In the genomic region with DNA sequence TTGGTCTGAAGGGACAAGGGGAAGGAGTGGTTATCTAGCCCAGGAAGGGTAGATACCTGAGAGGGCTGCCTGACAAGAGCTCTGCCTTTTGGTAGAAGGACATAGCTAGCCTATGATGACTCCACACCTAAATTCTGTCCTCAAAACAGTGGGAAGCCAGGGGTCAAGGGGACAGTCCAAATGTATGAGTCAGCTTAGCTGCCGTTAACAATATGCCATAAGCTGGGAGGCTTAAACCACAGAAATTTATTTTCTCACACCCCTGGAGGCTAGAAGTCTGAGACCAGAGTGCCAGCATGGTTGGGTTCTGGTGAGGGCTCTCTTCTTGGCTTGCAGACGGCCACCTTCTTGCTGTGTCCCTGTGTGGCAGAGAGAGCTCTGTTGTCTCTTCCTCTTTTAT, we compare ENCODE assay signal across 30 cellular contexts.
A peak's percentile ranks its signal among the peaks of the same experiment; 100 is the strongest.
DNase-seq lines count a peak whose midpoint lies in the region; ATAC-seq and TF ChIP-seq lines count a peak whose summit lies in the region.
"Had no signal": no experiment of that assay in that cellular context is flagged by ENCODE, and none has a peak within 500 bp of the region (broad histone marks: within the 10 kb centered on the region; RNA-seq: fewer than 3 reads in every experiment).

No MANE protein-coding gene starts in this region.

- no peaks in the 10 kb centered on the region for H3K79me2 ChIP-seq in mammary epithelial cell (ENCODE audit: insufficient read depth, low read length)

- H3K9me3 Mint-ChIP-seq in neural crest cell: peaks cover 6% of the 10 kb centered on the region
- H3K9me3 Mint-ChIP-seq in naive thymus-derived CD4-positive, alpha-beta T cell: peaks cover 0 to 7% (median 0%) of the 10 kb centered on the region in 11 donors
- H3K9me3 Mint-ChIP-seq: activated T-cell treated with anti-CD3 and anti-CD28 coated beads, Interleukin-2, amount 50 U/mL, for 24 hours; GM23338; T-helper 1 cell treated with Interleukin-12 subunit alpha and Interleukin-12 subunit beta and Interleukin-4 antibody, amounts not matched to agents 30 μg/mL and 1 μg/mL, for 36 hours had no signal

- no peak overlapping the region for H3K4me3 Mint-ChIP-seq in neural crest cell
- no peak overlapping the region for H3K4me3 Mint-ChIP-seq in naive thymus-derived CD4-positive, alpha-beta T cell
- H3K4me3 Mint-ChIP-seq: activated naive CD8-positive, alpha-beta T cell treated with anti-CD3 and anti-CD28 coated beads for 36 hours; activated T-cell treated with anti-CD3 and anti-CD28 coated beads, Interleukin-2, amount 50 U/mL, for 24 hours; CD14-positive monocyte; GM23338; T-helper 1 cell treated with Interleukin-12 subunit alpha and Interleukin-12 subunit beta and Interleukin-4 antibody, amounts not matched to agents 30 μg/mL and 1 μg/mL, for 36 hours had no signal

- BruUV-seq in mammary epithelial cell (replicated peaks; lab: Mats Ljungman, UMichigan): no TSS peak

- dilution Hi-C loops in mammary epithelial cell (cut with HindIII; ENCODE audit: low sequenced_read_pairs): no loop called here

- intact Hi-C loops in mammary epithelial cell (cut with micrococcal nuclease): no loop called here
- intact Hi-C loops in naive thymus-derived CD4-positive, alpha-beta T cell (cut with micrococcal nuclease): no loop called here

- H3K9ac ChIP-seq in mammary epithelial cell (ENCODE audit: insufficient read depth, low read length): no peak overlapping the region
- H3K9ac ChIP-seq: SK-N-SH had no signal

- CTCF ChIA-PET in RWPE1 (lab: Yijun Ruan, JAX): interaction anchor here (0.7 kb wide), 1 partner anchor 714 kb away, joined by 3 read pairs; no protein-coding TSS in a partner anchor
- CTCF ChIA-PET in mammary epithelial cell (lab: Charles Lee; ENCODE audit: low non-redundant PET): no interaction called here
- CTCF ChIA-PET in naive thymus-derived CD4-positive, alpha-beta T cell (lab: Charles Lee): no interaction called here

- POLR2A ChIA-PET in RWPE1 (lab: Yijun Ruan, JAX; ENCODE audit: low non-redundant PET): no interaction called here
- POLR2A ChIA-PET in naive thymus-derived CD4-positive, alpha-beta T cell (lab: Charles Lee): no interaction called here

- H3K4me1 Mint-ChIP-seq in neural crest cell: peaks cover 51% of the 10 kb centered on the region
- H3K4me1 Mint-ChIP-seq in naive thymus-derived CD4-positive, alpha-beta T cell: no peaks in the 10 kb centered on the region
- H3K4me1 Mint-ChIP-seq: activated naive CD8-positive, alpha-beta T cell treated with anti-CD3 and anti-CD28 coated beads for 36 hours; CD14-positive monocyte; GM23338 had no signal

- no peaks in the 10 kb centered on the region for H4K20me1 ChIP-seq in mammary epithelial cell (ENCODE audit: insufficient read depth, low read length)

- ATAC-seq in GM19324 (IDR thresholded peaks at IDR 0.05; ENCODE audit: low FRiP score, unreplicated experiment) (no peak), GM19397 (IDR thresholded peaks at IDR 0.05; ENCODE audit: unreplicated experiment) (no peak)
- no peak for ATAC-seq in naive thymus-derived CD4-positive, alpha-beta T cell
- ATAC-seq: gastrocnemius medialis, GM23338, left colon, psoas muscle, Right ventricle myocardium inferior had no signal

- no peak overlapping the region for H3K27ac ChIP-seq in RWPE1
- no peak overlapping the region for H3K27ac ChIP-seq in mammary epithelial cell (ENCODE audit: insufficient read depth, low read depth, low read length)
- no peak overlapping the region for H3K27ac ChIP-seq in naive thymus-derived CD4-positive, alpha-beta T cell (ENCODE audit: low read depth, low read length)
- H3K27ac ChIP-seq: gastrocnemius medialis, psoas muscle had no signal

- H3K9me3 ChIP-seq in mammary epithelial cell (replicated peaks; ENCODE audit: insufficient read depth, low read length): no peaks in the 10 kb centered on the region
- no peaks in the 10 kb centered on the region for H3K9me3 ChIP-seq in naive thymus-derived CD4-positive, alpha-beta T cell (ENCODE audit: control insufficient read depth in 2 of 3, low read length in 3 of 3)
- H3K9me3 ChIP-seq: Caco-2, gastrocnemius medialis, psoas muscle, SK-N-SH, transverse colon had no signal

- H3K36me3 Mint-ChIP-seq in neural crest cell (ENCODE audit: low read depth): no peaks in the 10 kb centered on the region
- no peaks in the 10 kb centered on the region for H3K36me3 Mint-ChIP-seq in naive thymus-derived CD4-positive, alpha-beta T cell
- H3K36me3 Mint-ChIP-seq: activated naive CD8-positive, alpha-beta T cell treated with anti-CD3 and anti-CD28 coated beads for 36 hours; CD14-positive monocyte had no signal

- no peak overlapping the region for H3K4me2 ChIP-seq in mammary epithelial cell (ENCODE audit: insufficient read depth, low read depth, low read length)
- H3K4me2 ChIP-seq: GM23338, SK-N-SH had no signal

- peaks cover 17% of the 10 kb centered on the region for H3K4me1 ChIP-seq in mammary epithelial cell (ENCODE audit: insufficient read depth, low read length)
- H3K4me1 ChIP-seq in naive thymus-derived CD4-positive, alpha-beta T cell (ENCODE audit: control insufficient read depth in 2 of 2, insufficient read depth in 2 of 2, low read length in 2 of 2): no peaks in the 10 kb centered on the region
- H3K4me1 ChIP-seq: Caco-2, gastrocnemius medialis, psoas muscle had no signal

- H2AFZ ChIP-seq in mammary epithelial cell (ENCODE audit: low read depth, low read length): no peak overlapping the region
- H2AFZ ChIP-seq: GM23338 had no signal

- in situ Hi-C loops in mammary epithelial cell (cut with MboI; ENCODE audit: low sequenced_read_pairs in 2 of 2): no loop called here

- DNase-seq in Daoy (ENCODE audit: low read depth): peak; percentile 61
- DNase-seq in RWPE1 (ENCODE audit: low spot score): peak; percentile 38
- DNase-seq in mammary epithelial cell: peak; percentile 63
- no peak for DNase-seq in neural crest cell (ENCODE audit: low read depth, low spot score)
- DNase-seq in islet precursor cell: no peak
- no peak for DNase-seq in naive thymus-derived CD4-positive, alpha-beta T cell
- DNase-seq: 8988T; activated CD4-positive, alpha-beta T cell treated with anti-CD3 and anti-CD28 coated beads, Interleukin-2, amount 50 U/mL, for 1 hour; activated CD4-positive, CD25-positive, alpha-beta regulatory T cell; activated gamma-delta T cell; activated naive CD8-positive, alpha-beta T cell treated with anti-CD3 and anti-CD28 coated beads for 36 hours; activated T-cell treated with anti-CD3 and anti-CD28 coated beads, Interleukin-2, amount 50 U/mL, for 24 hours; aorta; Caco-2; cerebellar nuclear complex; gastrocnemius medialis; left colon; NCI-H2081; NCI-H526; NK-92 treated with Interleukin-12 subunit alpha and Interleukin-12 subunit beta, amount 100 ng/mL, for 24 hours; psoas muscle; SK-N-SH; stimulated activated CD4-positive, alpha-beta T cell treated with anti-CD3 and anti-CD28 coated beads, Interleukin-4, amount 100 ng/mL, for 24 hours; transverse colon had no signal

- TF ChIP-seq CTCF in RWPE1 (conservative IDR thresholded peaks at IDR 0.05; ENCODE audit: low read depth) (no peak), mammary epithelial cell (conservative IDR thresholded peaks at IDR 0.05 in 1 of 2, IDR thresholded peaks at IDR 0.05 in 1 of 2; ENCODE audit: extremely low read depth in 1 of 2, insufficient read depth in 1 of 2, low read depth in 1 of 2, low read length in 2 of 2) (no peak), neural crest cell (conservative IDR thresholded peaks at IDR 0.05) (no peak)

- H3K36me3 ChIP-seq in mammary epithelial cell (ENCODE audit: insufficient read depth, low read length): no peaks in the 10 kb centered on the region
- no peaks in the 10 kb centered on the region for H3K36me3 ChIP-seq in naive thymus-derived CD4-positive, alpha-beta T cell (ENCODE audit: control insufficient read depth in 2 of 3, insufficient read depth in 3 of 3, low read length in 3 of 3)
- H3K36me3 ChIP-seq: gastrocnemius medialis, transverse colon had no signal

- no peak overlapping the region for H3K4me3 ChIP-seq in mammary epithelial cell (replicated peaks in 1 of 3; ENCODE audit: insufficient read depth in 1 of 3, low read depth in 2 of 3, low read length in 3 of 3)
- H3K4me3 ChIP-seq in naive thymus-derived CD4-positive, alpha-beta T cell (ENCODE audit: low read length): no peak overlapping the region
- H3K4me3 ChIP-seq: gastrocnemius medialis, GM23338, psoas muscle, transverse colon had no signal

- 25% methylated on average over 2 of the region's 2 CpGs for WGBS in mammary epithelial cell (ENCODE audit: low coverage, missing lambda C conversion rate)

- no peaks in the 10 kb centered on the region for H3K27me3 ChIP-seq in mammary epithelial cell (ENCODE audit: insufficient read depth, low read length)
- no peaks in the 10 kb centered on the region for H3K27me3 ChIP-seq in naive thymus-derived CD4-positive, alpha-beta T cell (ENCODE audit: control insufficient read depth in 2 of 2, insufficient read depth in 2 of 2, low read length in 2 of 2)
- H3K27me3 ChIP-seq: gastrocnemius medialis, transverse colon had no signal

- peak overlapping the region; percentile 58 for H3K27ac Mint-ChIP-seq in neural crest cell (ENCODE audit: unreplicated experiment)
- no peak overlapping the region for H3K27ac Mint-ChIP-seq in naive thymus-derived CD4-positive, alpha-beta T cell
- H3K27ac Mint-ChIP-seq: activated naive CD8-positive, alpha-beta T cell treated with anti-CD3 and anti-CD28 coated beads for 36 hours; activated T-cell treated with anti-CD3 and anti-CD28 coated beads, Interleukin-2, amount 50 U/mL, for 24 hours; CD14-positive monocyte; GM23338; T-helper 1 cell treated with Interleukin-12 subunit alpha and Interleukin-12 subunit beta and Interleukin-4 antibody, amounts not matched to agents 30 μg/mL and 1 μg/mL, for 36 hours had no signal

- no peaks in the 10 kb centered on the region for H3K27me3 Mint-ChIP-seq in neural crest cell (ENCODE audit: low read depth)
- H3K27me3 Mint-ChIP-seq in naive thymus-derived CD4-positive, alpha-beta T cell: peaks cover 0 to 18% (median 5%) of the 10 kb centered on the region in 5 donors
- H3K27me3 Mint-ChIP-seq: activated T-cell treated with anti-CD3 and anti-CD28 coated beads, Interleukin-2, amount 50 U/mL, for 24 hours had no signal

Comparison
In these comparisons a context has a peak if more than half of its experiments do, and no peak if none do; other contexts are left out.
1. DNase-seq: peak in Daoy (single experiment), RWPE1 (single experiment) and mammary epithelial cell (single experiment); none in neural crest cell (single experiment), islet precursor cell (single experiment) and naive thymus-derived CD4-positive, alpha-beta T cell (0 of 9).